In the genomic region with DNA sequence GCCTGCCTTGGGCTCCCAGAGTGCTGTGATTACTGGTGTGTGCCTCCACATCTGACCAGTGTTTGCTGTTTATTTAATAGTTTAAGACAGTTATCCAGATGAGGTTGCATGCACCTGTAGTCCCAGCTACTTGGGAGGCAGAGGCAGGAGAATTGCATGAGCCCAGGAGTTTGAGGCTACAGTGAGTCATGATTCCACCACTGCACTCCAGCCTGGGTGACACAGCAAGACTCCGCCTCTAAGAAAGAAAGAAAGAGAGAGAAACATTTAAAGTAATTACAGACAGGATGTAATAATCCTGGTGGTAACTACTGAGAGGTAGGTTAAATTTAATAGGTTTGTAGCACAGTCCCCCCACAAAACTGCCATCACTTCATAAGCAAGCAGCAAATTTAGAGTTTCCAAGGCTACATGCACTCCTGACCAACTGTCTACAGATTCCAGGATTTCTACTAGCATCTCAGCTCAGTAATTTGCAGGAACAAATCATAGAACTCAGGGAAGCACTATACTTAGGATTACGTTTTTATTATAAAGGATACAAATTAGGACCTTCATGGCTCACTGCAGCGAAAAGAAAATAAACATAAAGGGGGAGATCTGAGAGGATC, we compare ENCODE assay signal across 10 cellular contexts.
DNase-seq lines count a peak whose midpoint lies in the region; ATAC-seq and TF ChIP-seq lines count a peak whose summit lies in the region.
"Had no signal": no experiment of that assay in that cellular context is flagged by ENCODE, and none has a peak within 500 bp of the region (broad histone marks: within the 10 kb centered on the region; RNA-seq: fewer than 3 reads in every experiment).

No MANE protein-coding gene starts in this region.

- H3K9me3 ChIP-seq in ES-I3 (ENCODE audit: control insufficient read depth, insufficient read depth, low read length) (no peaks in the 10 kb centered on the region), mucosa of stomach (ENCODE audit: control insufficient read depth, low read length) (no peaks in the 10 kb centered on the region)

- TF ChIP-seq CTCF in brain microvascular endothelial cell (IDR thresholded peaks at IDR 0.05; ENCODE audit: low read depth, low read length, missing control alignments), result no peak

- H3K27me3 ChIP-seq in brain microvascular endothelial cell (replicated peaks) (no peaks in the 10 kb centered on the region), mucosa of stomach (ENCODE audit: control insufficient read depth, insufficient read depth, low read length) (no peaks in the 10 kb centered on the region)

- no peaks in the 10 kb centered on the region for H3K36me3 ChIP-seq in ES-I3 (ENCODE audit: insufficient read depth, low read length)
- H3K36me3 ChIP-seq in brain microvascular endothelial cell (replicated peaks), result peaks cover 5% of the 10 kb centered on the region
- peaks cover 5% of the 10 kb centered on the region for H3K36me3 ChIP-seq in mucosa of stomach (ENCODE audit: control insufficient read depth, insufficient read depth, low read length)

- no peak overlapping the region for H3K27ac ChIP-seq in brain microvascular endothelial cell

- H3K9ac ChIP-seq in ES-I3 (ENCODE audit: low read depth, low read length), result peak overlapping the region; percentile 17; the same call in 1 of the 2 replicates
- peak overlapping the region; percentile 61 for H3K9ac ChIP-seq in mucosa of stomach (ENCODE audit: low read length)

- no peak for ATAC-seq in GM19328 (IDR thresholded peaks at IDR 0.05; ENCODE audit: unreplicated experiment)
- ATAC-seq: GM12878 had no signal

- DNase-seq in NCI-H460 (ENCODE audit: extremely low read depth, low read depth), result peak; percentile 9
- DNase-seq in brain microvascular endothelial cell, result peak; percentile 65
- DNase-seq in T-helper 9 cell, result no peak
- DNase-seq in NCI-H2227 treated with DMSO at 0.1 percent for 48 hours (lab: John Stamatoyannopoulos, UW), result no peak
- no peak for DNase-seq in activated CD8-positive, alpha-beta memory T cell treated with anti-CD3 and anti-CD28 coated beads, Interleukin-2, amount 50 U/mL, for 4 hours
- DNase-seq: activated CD4-positive, alpha-beta T cell treated with anti-CD3 and anti-CD28 coated beads for 4 hours had no signal

- H3K4me1 ChIP-seq in ES-I3 (ENCODE audit: insufficient read depth, low read length), result peaks cover 43% of the 10 kb centered on the region
- peaks cover 24% of the 10 kb centered on the region for H3K4me1 ChIP-seq in mucosa of stomach (ENCODE audit: control insufficient read depth, insufficient read depth, low read length)

- in situ Hi-C loops in brain microvascular endothelial cell (cut with HindIII; ENCODE audit: low pct_ligation_motif_present, low sequenced_read_pairs), result no loop called here

- no peak overlapping the region for H3K4me3 ChIP-seq in brain microvascular endothelial cell (ENCODE audit: low read depth, low read length)
- no peak overlapping the region for H3K4me3 ChIP-seq in mucosa of stomach (ENCODE audit: low read length)
- H3K4me3 ChIP-seq: GM12878 had no signal

Comparison
In these comparisons a context has a peak if more than half of its experiments do, and no peak if none do; other contexts are left out.
1. DNase-seq: peak in NCI-H460 (single experiment) and brain microvascular endothelial cell (single experiment); none in T-helper 9 cell (single experiment), NCI-H2227 treated with DMSO at 0.1 percent for 48 hours (single experiment) and activated CD8-positive, alpha-beta memory T cell treated with anti-CD3 and anti-CD28 coated beads, Interleukin-2, amount 50 U/mL, for 4 hours (single experiment).